Comparison of ENCODE assay signal across 8 cellular contexts in genomic region chr10:43816351-43817321, GRCh38.
A peak's percentile ranks its signal among the peaks of the same experiment; 100 is the strongest.
DNase-seq lines count a peak whose midpoint lies in the region; ATAC-seq and TF ChIP-seq lines count a peak whose summit lies in the region.

No MANE protein-coding gene starts in this region.

- no peak for TF ChIP-seq CTCF in DND-41 (IDR thresholded peaks at IDR 0.05; ENCODE audit: borderline replicate concordance, extremely low read depth, low read length, poor library complexity, severe bottlenecking)

- peaks cover 52% of the 10 kb centered on the region for H3K4me1 ChIP-seq in DND-41 (ENCODE audit: insufficient read depth, low read length)

- DNase-seq in DND-41, result peak; percentile 93
- DNase-seq in KG1 (lab: John Stamatoyannopoulos, UW), result peak; percentile 54
- DNase-seq in activated T-cell treated with anti-CD3 and anti-CD28 coated beads for 24 hours (ENCODE audit: low read depth), result peak; percentile 73
- DNase-seq in left ventricle myocardium superior, result peak; percentile 38
- DNase-seq in stimulated activated CD8-positive, alpha-beta memory T cell treated with anti-CD3 and anti-CD28 coated beads, Interleukin-15, amount 100 ng/mL, for 4 hours (ENCODE audit: low read depth in 2 of 2), result peak; percentile 56 to 70
- no peak for DNase-seq in SHP77 treated with DMSO at 0.1 percent for 48 hours (lab: John Stamatoyannopoulos, UW)
- DNase-seq in NCI-H510A (lab: John Stamatoyannopoulos, UW), result no peak

- no peaks in the 10 kb centered on the region for H3K79me2 ChIP-seq in DND-41 (ENCODE audit: insufficient read depth, low read length)

- H4K20me1 ChIP-seq in DND-41 (ENCODE audit: insufficient read depth, low read length), result no peaks in the 10 kb centered on the region

- peak overlapping the region; percentile 67 for H3K4me2 ChIP-seq in DND-41 (ENCODE audit: insufficient read depth, low read length)

- intact Hi-C loops in left ventricle myocardium superior (cut with micrococcal nuclease), result no loop called here

- H3K36me3 ChIP-seq in DND-41 (ENCODE audit: insufficient read depth, low read length), result no peaks in the 10 kb centered on the region

- H3K27me3 ChIP-seq in DND-41 (ENCODE audit: insufficient read depth, low read length, poor library complexity), result no peaks in the 10 kb centered on the region

- ATAC-seq in DND-41 (ENCODE audit: insufficient read depth, low read depth) (peak; percentile 98), GM21447 (IDR thresholded peaks at IDR 0.05; ENCODE audit: unreplicated experiment) (peak; percentile 100), left ventricle myocardium superior (peak; percentile 96)

- peak overlapping the region in 1 of 2 experiments; percentile 44; a peak in 2 of 4 replicates for H3K4me3 ChIP-seq in DND-41 (ENCODE audit: low read depth in 1 of 2, low read length in 2 of 2)

- H3K27ac ChIP-seq in DND-41 (ENCODE audit: low read length), result peak overlapping the region; percentile 86

- H3K9me3 ChIP-seq in DND-41 (ENCODE audit: insufficient read depth, low read length, severe bottlenecking), result no peaks in the 10 kb centered on the region

- peak overlapping the region; percentile 48 for H3K9ac ChIP-seq in DND-41 (ENCODE audit: low read depth, low read length)

- peak overlapping the region; percentile 60; the same call in 1 of the 2 replicates for H2AFZ ChIP-seq in DND-41 (ENCODE audit: low read depth, low read length)

Comparison
In these comparisons a context has a peak if more than half of its experiments do, and no peak if none do; other contexts are left out.
1. DNase-seq: peak in DND-41 (single experiment), KG1 (single experiment), activated T-cell treated with anti-CD3 and anti-CD28 coated beads for 24 hours (single experiment), left ventricle myocardium superior (single experiment) and stimulated activated CD8-positive, alpha-beta memory T cell treated with anti-CD3 and anti-CD28 coated beads, Interleukin-15, amount 100 ng/mL, for 4 hours (2 of 2); none in SHP77 treated with DMSO at 0.1 percent for 48 hours (single experiment) and NCI-H510A (single experiment).
2. Peak in every context shown above with its lines, with median percentiles within 50 percentile points of each other: ATAC-seq.